In the genomic region with DNA sequence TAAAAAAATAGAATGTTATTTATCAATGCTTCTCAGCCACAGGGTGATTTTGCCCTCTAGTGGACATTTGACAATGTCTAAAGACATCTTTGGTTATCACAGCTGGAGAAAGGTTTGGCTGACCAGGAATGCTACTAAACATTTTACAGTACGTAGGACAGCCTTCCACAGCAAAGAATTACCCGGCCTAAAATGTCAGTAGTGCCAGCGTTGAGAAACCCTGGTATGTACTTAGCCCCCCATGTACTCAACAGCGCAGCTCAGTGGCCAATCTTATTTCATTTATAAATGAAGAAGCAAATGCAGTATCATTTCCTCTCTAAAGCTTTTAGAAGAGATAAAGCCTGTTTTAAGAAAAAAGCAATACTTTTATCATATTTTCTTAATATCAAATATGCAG, we compare ENCODE assay signal across 8 cellular contexts. TPM values are rescaled to one million over a fixed set of nuclear protein-coding genes. Genes with fewer than 3 reads are reported as not detected.
DNase-seq lines count a peak whose midpoint lies in the region; ATAC-seq, FAIRE-seq and TF ChIP-seq lines count a peak whose summit lies in the region.

No MANE protein-coding gene starts in this region.

- H3K27ac ChIP-seq in AG04450 (ENCODE audit: low read depth, low read length) (no peak overlapping the region), right atrium auricular region (peak overlapping the region; percentile 26 to 47), spleen (peak overlapping the region in 5 of 8 donors; percentile 31 to 64 (median 45))

- peak; percentile 76 for TF ChIP-seq CTCF in AG04450 (IDR thresholded peaks at IDR 0.05; ENCODE audit: low read depth, low read length)
- TF ChIP-seq CTCF in right atrium auricular region (IDR thresholded peaks at IDR 0.05), result peak; percentile 55 to 73
- peak in 10 of 11 experiments; percentile 18 to 67 (median 54) for TF ChIP-seq CTCF in spleen (IDR thresholded peaks at IDR 0.05 in 8 of 11, conservative IDR thresholded peaks at IDR 0.05 in 3 of 11)

- no peaks in the 10 kb centered on the region for H3K9me3 ChIP-seq in AG04450 (ENCODE audit: control insufficient read depth, insufficient read depth, low read length)
- no peaks in the 10 kb centered on the region for H3K9me3 ChIP-seq in right atrium auricular region
- H3K9me3 ChIP-seq in spleen, result no peaks in the 10 kb centered on the region

- H3K36me3 Mint-ChIP-seq in activated naive CD4-positive, alpha-beta T cell treated with anti-CD3 and anti-CD28 coated beads, Interleukin-2, amount 50 U/mL, for 72 hours, result peaks cover 4% of the 10 kb centered on the region in 2 donors

- intact Hi-C loops in spleen (cut with DNase I; ENCODE audit: low total_unique reads), result loop anchor here (5.0 to 10.0 kb wide), 2 partner anchors 49 to 84 kb away; no protein-coding TSS in a partner anchor

- TF ChIP-seq POLR2A in GM12891 (IDR thresholded peaks at IDR 0.05; ENCODE audit: low read depth, low read length), result no peak
- no peak for TF ChIP-seq POLR2A in spleen (IDR thresholded peaks at IDR 0.05)

- WGBS in spleen, 5 donors, result 2 to 5% (median 4%) methylated on average over 4 of the region's 4 CpGs

- H3K4me3 ChIP-seq in AG04450 (ENCODE audit: low read depth, low read length) (no peak overlapping the region), right atrium auricular region (no peak overlapping the region), spleen (no peak overlapping the region)

- H3K27ac Mint-ChIP-seq in activated naive CD4-positive, alpha-beta T cell treated with anti-CD3 and anti-CD28 coated beads, Interleukin-2, amount 50 U/mL, for 72 hours, result no peak overlapping the region

- H3K27me3 ChIP-seq in AG04450 (ENCODE audit: control insufficient read depth, insufficient read depth, low read length), result no peaks in the 10 kb centered on the region
- no peaks in the 10 kb centered on the region for H3K27me3 ChIP-seq in right atrium auricular region
- no peaks in the 10 kb centered on the region for H3K27me3 ChIP-seq in spleen (replicated peaks in 1 of 7)

- H3K9me3 Mint-ChIP-seq in activated naive CD4-positive, alpha-beta T cell treated with anti-CD3 and anti-CD28 coated beads, Interleukin-2, amount 50 U/mL, for 72 hours, result no peaks in the 10 kb centered on the region

- H3K4me1 ChIP-seq in right atrium auricular region (peaks cover 0 to 85% of the 10 kb centered on the region in 2 donors), spleen (peaks cover 75 to 98% (median 89%) of the 10 kb centered on the region in 6 donors)

- peak; percentile 52 to 60 for ATAC-seq in activated naive CD4-positive, alpha-beta T cell treated with anti-CD3 and anti-CD28 coated beads, Interleukin-2, amount 50 U/mL, for 72 hours
- ATAC-seq in HG02938 (IDR thresholded peaks at IDR 0.05; ENCODE audit: unreplicated experiment), result no peak

- CTCF ChIA-PET in AG04450 (lab: Charles Lee), result interaction anchor here (0.7 to 5.1 kb wide), 22 partner anchors 9 to 797 kb away, joined by 3 to 35 read pairs (median 4); partner anchors contain the start of gene EIF5

- DNase-seq in AG04450 (ENCODE audit: low read depth, low spot score) (peak; percentile 49), GM12891 (ENCODE audit: insufficient read length, low spot score) (no peak), NOMO-1 treated with DMSO at 0.1 percent for 48 hours (lab: John Stamatoyannopoulos, UW; ENCODE audit: unreplicated experiment) (peak; percentile 86), right atrium auricular region (ENCODE audit: low spot score) (peak; percentile 54), spleen (no peak), inferior parietal cortex (ENCODE audit: extremely low spot score) (no peak)
- peak in 1 of 2 donors; percentile 35 for DNase-seq in activated naive CD4-positive, alpha-beta T cell treated with anti-CD3 and anti-CD28 coated beads, Interleukin-2, amount 50 U/mL, for 72 hours (ENCODE audit: low spot score in 2 of 2)

- FAIRE-seq in GM12891 (lab: Jason Lieb, UNC), result no peak

- POLR2A ChIA-PET in AG04450 (lab: Yijun Ruan, JAX), result interaction anchor here (0.7 to 1.6 kb wide), 8 partner anchors 27 to 276 kb away, joined by 3 to 6 read pairs (median 4); partner anchors contain the start of gene EIF5

- H3K36me3 ChIP-seq in right atrium auricular region, result no peaks in the 10 kb centered on the region
- no peaks in the 10 kb centered on the region for H3K36me3 ChIP-seq in spleen

TF ChIP-seq in GM12891, 5 proteins besides CTCF, POLR2A, EP300 and RAD21:
- peak; percentile 36 for TF ChIP-seq SPI1 (IDR thresholded peaks at IDR 0.05; ENCODE audit: low read depth, low read length)
- TF ChIP-seq POLR2AphosphoS5 (IDR thresholded peaks at IDR 0.05; ENCODE audit: low read depth, low read length), result no peak

RNA-seq across cellular contexts. Expression of gene MARK3, which starts 5.8 kb away (rescaled TPM):
- 81.3 and 109 TPM in 2 replicates for polyA plus RNA-seq in AG04450 (2011; rRNA removed)
- polyA minus RNA-seq in AG04450 (2011; rRNA and poly(A)+ RNA removed), result 91.3 and 104 TPM in 2 replicates
- polyA plus RNA-seq in GM12891 (2012; ENCODE audit: low read depth, missing spikeins), result 37.0 TPM
- 10 to 100 TPM; 67.0 to 91.4 TPM for total RNA-seq in activated naive CD4-positive, alpha-beta T cell treated with anti-CD3 and anti-CD28 coated beads, Interleukin-2, amount 50 U/mL, for 72 hours
- total RNA-seq in right atrium auricular region, result 10 to 100 TPM; 71.7 to 74.2 TPM
- 100 to 1,000 TPM in 6 of 7 donors, 10 to 100 TPM in 1; 89.3 to 144 (median 114) TPM for total RNA-seq in spleen
- 10 to 100 TPM; 40.4 to 98.7 (median 70.0) TPM for polyA plus RNA-seq in spleen

RNA-seq across cellular contexts. Expression of gene EIF5, which starts 57.0 kb away (rescaled TPM):
- 365 and 477 TPM in 2 replicates for polyA plus RNA-seq in AG04450 (2011; rRNA removed)
- polyA minus RNA-seq in AG04450 (2011; rRNA and poly(A)+ RNA removed), result 177 and 257 TPM in 2 replicates
- 139 TPM for polyA plus RNA-seq in GM12891 (2012; ENCODE audit: low read depth, missing spikeins)
- 100 to 1,000 TPM; 154 to 243 TPM for total RNA-seq in activated naive CD4-positive, alpha-beta T cell treated with anti-CD3 and anti-CD28 coated beads, Interleukin-2, amount 50 U/mL, for 72 hours
- total RNA-seq in right atrium auricular region, result 100 to 1,000 TPM; 175 to 205 TPM
- 100 to 1,000 TPM; 173 to 261 (median 228) TPM for total RNA-seq in spleen
- polyA plus RNA-seq in spleen, result 10 to 100 TPM; 31.9 to 60.0 (median 46.8) TPM

Comparison
In these comparisons a context has a peak if more than half of its experiments do, and no peak if none do; other contexts are left out.
1. DNase-seq: peak in AG04450 (single experiment), NOMO-1 treated with DMSO at 0.1 percent for 48 hours (single experiment) and right atrium auricular region (single experiment); none in GM12891 (single experiment), spleen (single experiment) and inferior parietal cortex (single experiment).
2. Peak in every context shown above with its lines, with median percentiles within 50 percentile points of each other: CTCF ChIP-seq.